In the genomic region with DNA sequence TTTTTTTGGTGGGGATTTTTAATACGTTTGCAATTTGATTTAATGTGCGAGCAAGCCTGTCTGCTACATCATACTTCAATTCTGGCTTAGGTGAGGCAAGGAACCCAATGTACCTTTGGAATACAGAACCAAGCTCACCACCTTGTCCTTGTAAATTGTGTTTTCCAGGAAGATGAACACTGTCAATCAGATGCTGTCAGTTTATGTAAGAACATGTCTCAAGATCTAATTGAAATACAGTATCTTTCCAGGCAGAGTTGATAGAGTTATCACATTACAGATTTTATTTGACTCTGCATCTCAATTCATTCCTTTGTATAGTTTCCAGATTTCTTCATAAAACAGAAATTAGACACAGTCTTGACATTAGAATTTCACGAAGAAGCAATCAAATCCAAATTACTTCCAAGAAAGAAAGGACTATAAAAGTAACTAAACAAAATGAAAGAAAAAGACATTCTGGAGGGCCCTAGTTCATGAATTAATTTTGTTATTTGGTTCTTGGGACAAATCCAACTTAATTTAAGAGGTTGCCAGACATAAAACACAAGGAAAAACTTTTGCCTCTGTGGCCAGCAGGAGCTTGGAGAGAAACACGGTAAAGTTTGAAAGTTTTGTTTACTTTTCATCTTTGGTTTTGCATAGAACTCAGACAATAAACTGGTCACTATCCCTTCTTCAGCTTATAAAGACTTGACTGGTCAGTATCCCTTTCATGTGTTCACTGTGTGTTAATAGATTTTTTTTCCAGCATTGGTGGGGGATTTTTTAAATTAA, we compare ENCODE assay signal across 12 cellular contexts.
"Had no signal": no experiment of that assay in that cellular context is flagged by ENCODE, and none has a peak within 500 bp of the region (broad histone marks: within the 10 kb centered on the region; RNA-seq: fewer than 3 reads in every experiment).

No MANE protein-coding gene starts in this region.

- H3K4me3 Mint-ChIP-seq: activated CD4-positive, alpha-beta T cell treated with anti-CD3 and anti-CD28 coated beads, Interleukin-2, amount 10 ng/mL, durations not matched to agents 7 days and 5 days; activated naive CD4-positive, alpha-beta T cell treated with anti-CD3 and anti-CD28 coated beads, Interleukin-2, amount 10 ng/mL, durations not matched to agents 7 days and 5 days; immature natural killer cell had no signal

- H3K9me3 ChIP-seq: tibial artery, vagina had no signal

- H3K27ac ChIP-seq: vagina had no signal

- H3K27ac Mint-ChIP-seq: activated CD4-positive, alpha-beta T cell treated with anti-CD3 and anti-CD28 coated beads, Interleukin-2, amount 10 ng/mL, durations not matched to agents 7 days and 5 days; activated naive CD4-positive, alpha-beta T cell treated with anti-CD3 and anti-CD28 coated beads, Interleukin-2, amount 10 ng/mL, durations not matched to agents 7 days and 5 days; activated T-helper 2 cell treated with anti-CD3 and anti-CD28 coated beads, Interferon-gamma antibody, Interleukin-2, Interleukin-4, amounts not matched to agents 10 μg/mL and 5 μg/mL and 100 μg/mL, durations not matched to agents 14 hours and 24 hours and 36 hours; immature natural killer cell had no signal

- H3K27me3 ChIP-seq: tibial artery, vagina had no signal

- H3K36me3 ChIP-seq: tibial artery, vagina had no signal

- H3K36me3 Mint-ChIP-seq: activated naive CD4-positive, alpha-beta T cell treated with anti-CD3 and anti-CD28 coated beads, Interleukin-2, amount 10 ng/mL, durations not matched to agents 7 days and 5 days had no signal

- H3K9me3 Mint-ChIP-seq: activated naive CD4-positive, alpha-beta T cell treated with anti-CD3 and anti-CD28 coated beads, Interleukin-2, amount 10 ng/mL, durations not matched to agents 7 days and 5 days; activated T-helper 2 cell treated with anti-CD3 and anti-CD28 coated beads, Interferon-gamma antibody, Interleukin-2, Interleukin-4, amounts not matched to agents 10 μg/mL and 5 μg/mL and 100 μg/mL, durations not matched to agents 14 hours and 24 hours and 36 hours had no signal

- DNase-seq: activated CD4-positive, alpha-beta T cell treated with anti-CD3 and anti-CD28 coated beads, Interleukin-2, amount 10 ng/mL, durations not matched to agents 7 days and 5 days; activated CD8-positive, alpha-beta memory T cell treated with anti-CD3 and anti-CD28 coated beads for 24 hours; activated naive CD4-positive, alpha-beta T cell treated with anti-CD3 and anti-CD28 coated beads, Interleukin-2, amount 10 ng/mL, durations not matched to agents 7 days and 5 days; central memory CD4-positive, alpha-beta T cell; cortex of kidney; effector memory CD4-positive, alpha-beta T cell; erythroblast; glutamatergic neuron; immature natural killer cell; tibial artery had no signal

- H3K4me3 ChIP-seq: tibial artery, vagina had no signal

- H3K4me1 Mint-ChIP-seq: activated CD4-positive, alpha-beta T cell treated with anti-CD3 and anti-CD28 coated beads, Interleukin-2, amount 10 ng/mL, durations not matched to agents 7 days and 5 days; activated naive CD4-positive, alpha-beta T cell treated with anti-CD3 and anti-CD28 coated beads, Interleukin-2, amount 10 ng/mL, durations not matched to agents 7 days and 5 days; immature natural killer cell had no signal
